9 cellular contexts compared by ENCODE assay signal in genomic region chr16:86554599-86554916, GRCh38. TPM values are rescaled to one million over a fixed set of nuclear protein-coding genes. Genes with fewer than 3 reads are reported as not detected.
A peak's percentile ranks its signal among the peaks of the same experiment; 100 is the strongest.
DNase-seq lines count a peak whose midpoint lies in the region; ATAC-seq, FAIRE-seq and TF ChIP-seq lines count a peak whose summit lies in the region.
"Had no signal": no experiment of that assay in that cellular context is flagged by ENCODE, and none has a peak within 500 bp of the region (broad histone marks: within the 10 kb centered on the region; RNA-seq: fewer than 3 reads in every experiment).

No MANE protein-coding gene starts in this region.

- H3K36me3 ChIP-seq in adrenal gland (replicated peaks in 1 of 2) (no peaks in the 10 kb centered on the region), kidney (ENCODE audit: control insufficient read depth in 1 of 2, insufficient read depth in 2 of 2, low read length in 2 of 2) (no peaks in the 10 kb centered on the region), thymus (ENCODE audit: control insufficient read depth, insufficient read depth) (peaks cover 9% of the 10 kb centered on the region)

- peaks cover 17% of the 10 kb centered on the region for H3K36me3 Mint-ChIP-seq in T-helper 2 cell treated with Interferon-gamma antibody and Interleukin-4, amounts not matched to agents 5 μg/mL and 100 μg/mL, for 36 hours (ENCODE audit: low read depth)

- TF ChIP-seq CTCF in adrenal gland (IDR thresholded peaks at IDR 0.05) (no peak), kidney (IDR thresholded peaks at IDR 0.05; ENCODE audit: borderline replicate concordance, extremely low read depth, insufficient read depth) (no peak)

- peak overlapping the region; percentile 68 to 94 (median 90) for H3K4me3 ChIP-seq in adrenal gland
- H3K4me3 ChIP-seq in kidney (ENCODE audit: low read length in 2 of 2), result peak overlapping the region; percentile 92 to 95
- peak overlapping the region; percentile 95 for H3K4me3 ChIP-seq in thymus (ENCODE audit: low read length)

- FAIRE-seq in kidney (lab: Jason Lieb, UNC), result no peak

- TF ChIP-seq POLR2A in adrenal gland (IDR thresholded peaks at IDR 0.05), result no peak

- no peak for DNase-seq in T-helper 2 cell treated with Interferon-gamma antibody and Interleukin-4, amounts not matched to agents 5 μg/mL and 100 μg/mL, for 36 hours (ENCODE audit: low spot score)
- DNase-seq in T-helper 2 cell, result no peak
- DNase-seq in adrenal gland, result no peak
- DNase-seq in kidney, result no peak
- no peak for DNase-seq in HK-2 (ENCODE audit: unreplicated experiment)
- DNase-seq in NOMO-1 (lab: John Stamatoyannopoulos, UW; ENCODE audit: unreplicated experiment in 2 of 2), result no peak

- peak overlapping the region; percentile 90 for H3K4me3 Mint-ChIP-seq in T-helper 2 cell treated with Interferon-gamma antibody and Interleukin-4, amounts not matched to agents 5 μg/mL and 100 μg/mL, for 36 hours

- no peak for ATAC-seq in HG03442 (IDR thresholded peaks at IDR 0.05; ENCODE audit: unreplicated experiment)

- no peaks in the 10 kb centered on the region for H3K27me3 ChIP-seq in adrenal gland
- H3K27me3 ChIP-seq in thymus (ENCODE audit: control insufficient read depth, insufficient read depth), result peaks cover 9% of the 10 kb centered on the region

- peaks cover 7 to 11% of the 10 kb centered on the region in 2 donors for H3K4me1 ChIP-seq in adrenal gland (replicated peaks in 1 of 2)
- peaks cover 0 to 6% of the 10 kb centered on the region in 2 donors for H3K4me1 ChIP-seq in kidney (ENCODE audit: control insufficient read depth in 1 of 2, insufficient read depth in 1 of 2, low read depth in 1 of 2, low read length in 2 of 2)
- H3K4me1 ChIP-seq in thymus (ENCODE audit: control insufficient read depth, insufficient read depth, low read length), result peaks cover 21% of the 10 kb centered on the region

- peak overlapping the region; percentile 95 for H3K27ac Mint-ChIP-seq in T-helper 2 cell treated with Interferon-gamma antibody and Interleukin-4, amounts not matched to agents 5 μg/mL and 100 μg/mL, for 36 hours

- 5 to 9% (median 6%) methylated on average over 10 of the region's 10 CpGs for WGBS in adrenal gland, 4 donors
- 10% methylated on average over 10 of the region's 10 CpGs for WGBS in thymus

- intact Hi-C loops in adrenal gland (cut with DNase I), result no loop called here
- intact Hi-C loops in kidney (cut with DNase I), result no loop called here

- H3K27me3 Mint-ChIP-seq in T-helper 2 cell treated with Interferon-gamma antibody and Interleukin-4, amounts not matched to agents 5 μg/mL and 100 μg/mL, for 36 hours (ENCODE audit: low read depth), result peaks cover 4% of the 10 kb centered on the region

- peak overlapping the region; percentile 95 to 97 for H3K9ac ChIP-seq in kidney (ENCODE audit: low read length in 2 of 2)

- H3K27ac ChIP-seq in adrenal gland, result peak overlapping the region in 4 of 5 donors; percentile 64 to 90 (median 85)
- H3K27ac ChIP-seq in kidney (ENCODE audit: low read depth in 2 of 2, low read length in 2 of 2), result no peak overlapping the region
- peak overlapping the region; percentile 84 for H3K27ac ChIP-seq in thymus (ENCODE audit: low read depth)

- H3K4me1 Mint-ChIP-seq in T-helper 2 cell treated with Interferon-gamma antibody and Interleukin-4, amounts not matched to agents 5 μg/mL and 100 μg/mL, for 36 hours (ENCODE audit: low read depth), result peaks cover 31% of the 10 kb centered on the region

- H3K9me3 ChIP-seq in adrenal gland (replicated peaks in 1 of 3), result no peaks in the 10 kb centered on the region
- no peaks in the 10 kb centered on the region for H3K9me3 ChIP-seq in kidney (ENCODE audit: control insufficient read depth in 1 of 2, low read length in 2 of 2)
- no peaks in the 10 kb centered on the region for H3K9me3 ChIP-seq in thymus (ENCODE audit: control insufficient read depth)

- H3K9me3 Mint-ChIP-seq in T-helper 2 cell treated with Interferon-gamma antibody and Interleukin-4, amounts not matched to agents 5 μg/mL and 100 μg/mL, for 36 hours, result no peaks in the 10 kb centered on the region

RNA-seq across cellular contexts. Expression of gene MTHFSD, which starts 0.5 kb away (rescaled TPM):
- total RNA-seq in adrenal gland, result 10 to 100 TPM in 7 of 8 donors, 1 to 10 TPM in 1; 7.6 to 22.2 (median 18.5) TPM
- polyA plus RNA-seq in adrenal gland, result 10 to 100 TPM; 12.5 to 20.8 (median 18.2) TPM
- 26.2 TPM for total RNA-seq in kidney
- polyA plus RNA-seq in kidney (ENCODE audit: insufficient read depth, low read depth, low replicate concordance), result 11.3 TPM
- polyA plus RNA-seq in thymus, result 18.4 TPM

RNA-seq across cellular contexts. Expression of gene FOXC2, which starts 12.1 kb away (rescaled TPM):
- total RNA-seq in adrenal gland (1 to 10 TPM; 1.1 to 4.8 (median 3.0) TPM), kidney (6.3 TPM)
- polyA plus RNA-seq in adrenal gland (1 to 10 TPM; 1.1 to 1.9 (median 1.2) TPM), kidney (ENCODE audit: insufficient read depth, low read depth, low replicate concordance) (3.8 TPM), thymus (1.2 TPM)
- total RNA-seq: T-helper 2 cell treated with Interferon-gamma antibody and Interleukin-4, amounts not matched to agents 100 ng/mL and 5 ng/mL, for 36 hours had no signal

RNA-seq across cellular contexts. Expression of gene FOXL1, which starts 23.8 kb away (rescaled TPM):
- total RNA-seq in adrenal gland (1 to 10 TPM in 3 of 8 donors, under 1 TPM in 5; 0.18 to 2.1 (median 0.77) TPM), kidney (2.0 TPM)
- polyA plus RNA-seq in adrenal gland (under 1 TPM; 0.31 to 0.88 (median 0.61) TPM), kidney (ENCODE audit: insufficient read depth, low read depth, low replicate concordance) (0.52 TPM), thymus (0.62 TPM)
- total RNA-seq: T-helper 2 cell treated with Interferon-gamma antibody and Interleukin-4, amounts not matched to agents 100 ng/mL and 5 ng/mL, for 36 hours had no signal

RNA-seq across cellular contexts. Expression of gene FOXF1, which starts 44.2 kb away (rescaled TPM):
- total RNA-seq in adrenal gland, result under 1 TPM in 6 of 8 donors, not detected in 2; 0.07 to 0.57 (median 0.26) TPM
- polyA plus RNA-seq in adrenal gland, result under 1 TPM; 0.07 to 0.64 (median 0.51) TPM
- total RNA-seq in kidney, result 0.57 TPM
- 0.67 TPM for polyA plus RNA-seq in kidney (ENCODE audit: insufficient read depth, low read depth, low replicate concordance)
- 0.55 TPM for polyA plus RNA-seq in thymus
- total RNA-seq: T-helper 2 cell treated with Interferon-gamma antibody and Interleukin-4, amounts not matched to agents 100 ng/mL and 5 ng/mL, for 36 hours had no signal

Comparison
In these comparisons a context has a peak if more than half of its experiments do, and no peak if none do; other contexts are left out.
1. H3K27ac ChIP-seq: peak in adrenal gland (4 of 5) and thymus (single experiment); none in kidney (0 of 2).
2. Peak in every context shown above with its lines, with median percentiles within 50 percentile points of each other: H3K4me3 ChIP-seq.